In genomic region chr1:44775078-44775929, GRCh38 we compare ENCODE assay signal across 8 cellular contexts.
DNase-seq lines count a peak whose midpoint lies in the region; ATAC-seq and TF ChIP-seq lines count a peak whose summit lies in the region.

Gene RPS8, plus strand, starts transcription at chr1:44775540. Its CDS starts 57 bp downstream, at chr1:44775597.

- H3K36me3 ChIP-seq in iPS-20b (ENCODE audit: insufficient read depth, low read depth, low read length), result peaks cover 45% of the 10 kb centered on the region

- no peak for TF ChIP-seq CTCF in VCaP (conservative IDR thresholded peaks at IDR 0.05)

- peak; percentile 73 for ATAC-seq in GM18868 (IDR thresholded peaks at IDR 0.05; ENCODE audit: unreplicated experiment)
- ATAC-seq in HG03103 (IDR thresholded peaks at IDR 0.05; ENCODE audit: low read depth, unreplicated experiment), result peak; percentile 69

- H3K4me1 ChIP-seq in iPS-20b (ENCODE audit: insufficient read depth, low read length), result peaks cover 4% of the 10 kb centered on the region; the same call in 1 of the 2 replicates

- DNase-seq in ACHN, result peak; percentile 93
- peak; percentile 94 for DNase-seq in NCI-H2171 treated with DMSO at 0.1 percent for 48 hours (lab: John Stamatoyannopoulos, UW)
- DNase-seq in T47D (ENCODE audit: low read depth in 1 of 2, low spot score in 1 of 2), result peak; percentile 70 to 93

- in situ Hi-C loops in ACHN (cut with HindIII; ENCODE audit: low pct_ligation_motif_present, low pct_unique_long_range_greater_than_20kb, low sequenced_read_pairs) (no loop called here), T47D (cut with HindIII; ENCODE audit: low pct_unique_long_range_greater_than_20kb, low sequenced_read_pairs) (no loop called here)

- no peaks in the 10 kb centered on the region for H3K27me3 ChIP-seq in iPS-20b (ENCODE audit: insufficient read depth, low read length)

- H3K27ac ChIP-seq in VCaP, result peak within 1 kb of the TSS; percentile 90
- H3K27ac ChIP-seq in iPS-20b (ENCODE audit: low read length), result peak within 1 kb of the TSS; percentile 79
- peak within 1 kb of the TSS; percentile 87 to 98 (median 95) for H3K27ac ChIP-seq in skin epidermis

- peak within 1 kb of the TSS; percentile 99 for H3K9ac ChIP-seq in iPS-20b (ENCODE audit: low read depth, low read length)

- no peaks in the 10 kb centered on the region for H3K9me3 ChIP-seq in iPS-20b (ENCODE audit: insufficient read depth, low read depth, low read length)

- peak within 1 kb of the TSS; percentile 83 for H3K4me3 ChIP-seq in iPS-20b (ENCODE audit: low read length)
- peak within 1 kb of the TSS; percentile 68 to 89 (median 81) for H3K4me3 ChIP-seq in skin epidermis

Comparison
In these comparisons a context has a peak if more than half of its experiments do, and no peak if none do; other contexts are left out.
1. Peak in every context shown above with its lines: DNase-seq, ATAC-seq, H3K4me3 ChIP-seq and H3K27ac ChIP-seq.